In the genomic region with DNA sequence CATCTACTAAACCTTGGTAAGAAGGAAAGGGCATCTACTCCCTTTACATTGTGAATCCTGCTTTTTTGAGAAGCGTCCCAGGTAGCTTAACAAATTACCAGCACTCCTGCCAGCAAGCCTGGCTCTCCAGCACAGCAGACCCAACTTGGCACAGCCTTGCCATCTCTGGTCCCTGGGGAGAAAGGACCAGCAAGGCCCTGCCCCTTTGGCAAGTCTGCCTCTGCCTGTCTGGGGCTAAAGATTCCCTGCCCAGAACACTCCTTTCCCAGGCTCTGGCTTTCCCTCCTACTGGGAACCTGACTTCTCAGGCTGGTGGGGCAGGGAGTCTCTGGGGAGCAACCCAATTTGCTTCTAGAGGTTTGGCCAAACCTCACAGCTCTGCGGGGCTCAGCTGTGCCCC, we compare ENCODE assay signal across 17 cellular contexts.
DNase-seq lines count a peak whose midpoint lies in the region; ATAC-seq and TF ChIP-seq lines count a peak whose summit lies in the region.
"Had no signal": no experiment of that assay in that cellular context is flagged by ENCODE, and none has a peak within 500 bp of the region (broad histone marks: within the 10 kb centered on the region; RNA-seq: fewer than 3 reads in every experiment).

No MANE protein-coding gene starts in this region.

- no peaks in the 10 kb centered on the region for H3K27me3 Mint-ChIP-seq in activated naive CD8-positive, alpha-beta T cell treated with anti-CD3 and anti-CD28 coated beads, Interleukin-2, amount 50 U/mL, for 24 hours
- H3K27me3 Mint-ChIP-seq: activated B cell treated with CpG ODN at 0.5 μM for 24 hours, B cell had no signal

- TF ChIP-seq CTCF in heart right ventricle (IDR thresholded peaks at IDR 0.05) (no peak), body of pancreas (IDR thresholded peaks at IDR 0.05) (no peak), vagina (IDR thresholded peaks at IDR 0.05) (no peak)

- no peaks in the 10 kb centered on the region for H3K36me3 Mint-ChIP-seq in activated naive CD8-positive, alpha-beta T cell treated with anti-CD3 and anti-CD28 coated beads, Interleukin-2, amount 50 U/mL, for 24 hours (ENCODE audit: low read depth)

- intact Hi-C loops in heart right ventricle (cut with DNase I) = loop anchor here in 4 of 10 donors (2.0 to 10.0 kb wide), 4 partner anchors 68 to 420 kb away; a partner anchor contains a TSS
- intact Hi-C loops in Right ventricle myocardium superior (cut with DNase I) = no loop called here
- intact Hi-C loops in body of pancreas (cut with DNase I) = no loop called here
- intact Hi-C loops in vagina (cut with DNase I) = no loop called here

- H3K4me3 ChIP-seq in heart right ventricle = no peak overlapping the region
- no peak overlapping the region for H3K4me3 ChIP-seq in body of pancreas
- no peak overlapping the region for H3K4me3 ChIP-seq in muscle layer of duodenum (ENCODE audit: low read depth in 1 of 2, low read length in 2 of 2)
- no peak overlapping the region for H3K4me3 ChIP-seq in vagina
- H3K4me3 ChIP-seq: spleen had no signal

- H3K27me3 ChIP-seq in heart right ventricle (no peaks in the 10 kb centered on the region), body of pancreas (no peaks in the 10 kb centered on the region), muscle layer of duodenum (ENCODE audit: low read depth, low read length) (no peaks in the 10 kb centered on the region), vagina (no peaks in the 10 kb centered on the region)
- H3K27me3 ChIP-seq: spleen had no signal

- H3K36me3 ChIP-seq in heart right ventricle (peaks cover 0 to 58% (median 8%) of the 10 kb centered on the region in 9 donors), body of pancreas (replicated peaks in 1 of 2; ENCODE audit: insufficient read depth in 1 of 2, low read depth in 2 of 2) (peaks cover 0 to 7% of the 10 kb centered on the region in 2 donors), muscle layer of duodenum (ENCODE audit: control insufficient read depth in 1 of 2, insufficient read depth in 2 of 2, low read length in 2 of 2) (peaks cover 11 to 23% of the 10 kb centered on the region in 2 donors), vagina (peaks cover 0 to 19% of the 10 kb centered on the region in 2 donors)

- H3K27ac ChIP-seq in heart right ventricle (peak overlapping the region in 7 of 10 donors; percentile 6 to 85 (median 81)), body of pancreas (no peak overlapping the region), muscle layer of duodenum (ENCODE audit: low read length) (peak overlapping the region; percentile 91), vagina (peak overlapping the region; percentile 87)

- no peak for TF ChIP-seq POLR2A in body of pancreas (IDR thresholded peaks at IDR 0.05)
- TF ChIP-seq POLR2A in vagina (IDR thresholded peaks at IDR 0.05) = no peak

- no peak overlapping the region for H3K4me3 Mint-ChIP-seq in activated naive CD8-positive, alpha-beta T cell treated with anti-CD3 and anti-CD28 coated beads, Interleukin-2, amount 50 U/mL, for 24 hours
- H3K4me3 Mint-ChIP-seq: activated B cell treated with CpG ODN at 0.5 μM for 24 hours, B cell, neural crest cell had no signal

- H3K9me3 ChIP-seq in heart right ventricle (no peaks in the 10 kb centered on the region), body of pancreas (no peaks in the 10 kb centered on the region), muscle layer of duodenum (ENCODE audit: control insufficient read depth in 1 of 2, low read length in 2 of 2) (no peaks in the 10 kb centered on the region), vagina (no peaks in the 10 kb centered on the region)
- H3K9me3 ChIP-seq: spleen had no signal

- peaks cover 12% of the 10 kb centered on the region for H3K4me1 Mint-ChIP-seq in activated naive CD8-positive, alpha-beta T cell treated with anti-CD3 and anti-CD28 coated beads, Interleukin-2, amount 50 U/mL, for 24 hours
- H3K4me1 Mint-ChIP-seq: activated B cell treated with CpG ODN at 0.5 μM for 24 hours had no signal

- no peaks in the 10 kb centered on the region for H3K9me3 Mint-ChIP-seq in activated naive CD8-positive, alpha-beta T cell treated with anti-CD3 and anti-CD28 coated beads, Interleukin-2, amount 50 U/mL, for 24 hours
- H3K9me3 Mint-ChIP-seq: activated B cell treated with CpG ODN at 0.5 μM for 24 hours, neural crest cell had no signal

- WGBS in heart right ventricle, 2 donors = 68 to 78% methylated on average over 2 of the region's 2 CpGs
- WGBS in body of pancreas, 2 donors = 53 to 64% methylated on average over 2 of the region's 2 CpGs

- no peak overlapping the region for H3K27ac Mint-ChIP-seq in activated naive CD8-positive, alpha-beta T cell treated with anti-CD3 and anti-CD28 coated beads, Interleukin-2, amount 50 U/mL, for 24 hours
- H3K27ac Mint-ChIP-seq: activated B cell treated with CpG ODN at 0.5 μM for 24 hours, B cell had no signal

- no peak for ATAC-seq in heart right ventricle
- ATAC-seq in Right ventricle myocardium superior (ENCODE audit: poor library complexity) = no peak
- ATAC-seq in body of pancreas = no peak
- no peak for ATAC-seq in activated naive CD8-positive, alpha-beta T cell treated with anti-CD3 and anti-CD28 coated beads, Interleukin-2, amount 50 U/mL, for 24 hours
- no peak for ATAC-seq in stimulated activated naive CD8-positive, alpha-beta T cell treated with anti-CD3 and anti-CD28 coated beads, Interleukin-15, Interleukin-2, amounts not matched to agents 100 U/mL and 50 U/mL, for 24 hours

- DNase-seq in heart right ventricle = no peak
- DNase-seq in Right ventricle myocardium superior = no peak
- peak in 3 of 4 donors; percentile 17 to 32 (median 31) for DNase-seq in body of pancreas
- no peak for DNase-seq in vagina (ENCODE audit: extremely low spot score in 2 of 2)
- DNase-seq in KG1 (lab: John Stamatoyannopoulos, UW) = no peak
- no peak for DNase-seq in activated naive CD8-positive, alpha-beta T cell treated with anti-CD3 and anti-CD28 coated beads, Interleukin-2, amount 50 U/mL, for 24 hours
- no peak for DNase-seq in stimulated activated naive CD8-positive, alpha-beta T cell treated with anti-CD3 and anti-CD28 coated beads, Interleukin-15, Interleukin-2, amounts not matched to agents 100 U/mL and 50 U/mL, for 24 hours
- DNase-seq: activated B cell treated with CpG ODN at 0.5 μM for 24 hours; activated effector memory CD4-positive, alpha-beta T cell treated with anti-CD3 and anti-CD28 coated beads, Interleukin-2, amount 50 U/mL, for 16 hours; kidney; MM.1S; NCI-H524 treated with DMSO at 0.1 percent for 48 hours; SIG-M5; spleen had no signal

- peaks cover 33 to 92% (median 65%) of the 10 kb centered on the region in 9 donors for H3K4me1 ChIP-seq in heart right ventricle
- peaks cover 35% of the 10 kb centered on the region for H3K4me1 ChIP-seq in body of pancreas
- peaks cover 29 to 57% of the 10 kb centered on the region in 2 donors for H3K4me1 ChIP-seq in muscle layer of duodenum (ENCODE audit: control insufficient read depth in 1 of 2, insufficient read depth in 2 of 2, low read length in 2 of 2)
- peaks cover 64% of the 10 kb centered on the region for H3K4me1 ChIP-seq in vagina

Comparison
In these comparisons a context has a peak if more than half of its experiments do, and no peak if none do; other contexts are left out.
1. DNase-seq: peak in body of pancreas (3 of 4); none in heart right ventricle (0 of 2), Right ventricle myocardium superior (single experiment), vagina (0 of 2), KG1 (single experiment), activated naive CD8-positive, alpha-beta T cell treated with anti-CD3 and anti-CD28 coated beads, Interleukin-2, amount 50 U/mL, for 24 hours (single experiment) and stimulated activated naive CD8-positive, alpha-beta T cell treated with anti-CD3 and anti-CD28 coated beads, Interleukin-15, Interleukin-2, amounts not matched to agents 100 U/mL and 50 U/mL, for 24 hours (single experiment).
2. H3K27ac ChIP-seq: peak in heart right ventricle (7 of 10), muscle layer of duodenum (single experiment) and vagina (single experiment); none in body of pancreas (0 of 4).